Comparison of ENCODE assay signal across 9 cellular contexts in genomic region chr18:45962461-45962860, GRCh38. TPM values are rescaled to one million over a fixed set of nuclear protein-coding genes. Genes with fewer than 3 reads are reported as not detected.
DNase-seq lines count a peak whose midpoint lies in the region; ATAC-seq and TF ChIP-seq lines count a peak whose summit lies in the region.
"Had no signal": no experiment of that assay in that cellular context is flagged by ENCODE, and none has a peak within 500 bp of the region (broad histone marks: within the 10 kb centered on the region; RNA-seq: fewer than 3 reads in every experiment).

No MANE protein-coding gene starts in this region.

- peak overlapping the region; percentile 93 for H3K27ac Mint-ChIP-seq in CD8-positive, alpha-beta T cell
- peak overlapping the region; percentile 85 for H3K27ac Mint-ChIP-seq in activated naive CD8-positive, alpha-beta T cell treated with anti-CD3 and anti-CD28 coated beads for 36 hours
- H3K27ac Mint-ChIP-seq in memory B cell = no peak overlapping the region

- H3K9me3 ChIP-seq in CD8-positive, alpha-beta T cell (ENCODE audit: low read length) = no peaks in the 10 kb centered on the region
- peaks cover 3% of the 10 kb centered on the region; the same call in 1 of the 2 replicates for H3K9me3 ChIP-seq in MG63

- POLR2A ChIA-PET in CD8-positive, alpha-beta T cell (lab: Charles Lee) = interaction anchor here (0.5 to 1.7 kb wide), 3 partner anchors 65 to 304 kb away, joined by 3 to 4 read pairs (median 3); no protein-coding TSS in a partner anchor

- H3K4me3 Mint-ChIP-seq in CD8-positive, alpha-beta T cell = peak overlapping the region; percentile 64
- H3K4me3 Mint-ChIP-seq in activated naive CD8-positive, alpha-beta T cell treated with anti-CD3 and anti-CD28 coated beads for 36 hours = no peak overlapping the region
- no peak overlapping the region for H3K4me3 Mint-ChIP-seq in memory B cell

- DNase-seq in CD8-positive, alpha-beta T cell = peak in 4 of 7 experiments; percentile 24 to 60 (median 47)
- DNase-seq in MG63 = peak; percentile 11
- DNase-seq in activated naive CD8-positive, alpha-beta T cell treated with anti-CD3 and anti-CD28 coated beads for 36 hours = peak; percentile 17
- no peak for DNase-seq in memory B cell (ENCODE audit: low spot score in 2 of 2)
- no peak for DNase-seq in cortex of kidney (lab: John Stamatoyannopoulos, UW)
- DNase-seq in NCI-H345 treated with DMSO at 0.1 percent for 48 hours (lab: John Stamatoyannopoulos, UW; ENCODE audit: unreplicated experiment) = no peak
- DNase-seq: Karpas-422 had no signal

- no peaks in the 10 kb centered on the region for H3K27me3 Mint-ChIP-seq in CD8-positive, alpha-beta T cell (ENCODE audit: low read depth)
- H3K27me3 Mint-ChIP-seq in activated naive CD8-positive, alpha-beta T cell treated with anti-CD3 and anti-CD28 coated beads for 36 hours = no peaks in the 10 kb centered on the region
- H3K27me3 Mint-ChIP-seq in memory B cell = no peaks in the 10 kb centered on the region

- peaks cover 41% of the 10 kb centered on the region for H3K36me3 Mint-ChIP-seq in CD8-positive, alpha-beta T cell
- H3K36me3 Mint-ChIP-seq in activated naive CD8-positive, alpha-beta T cell treated with anti-CD3 and anti-CD28 coated beads for 36 hours = peaks cover 17% of the 10 kb centered on the region
- peaks cover 23% of the 10 kb centered on the region for H3K36me3 Mint-ChIP-seq in memory B cell

- ATAC-seq in CD8-positive, alpha-beta T cell = peak; percentile 37
- ATAC-seq in memory B cell (ENCODE audit: low read depth) (peak; percentile 9), HG03139 (IDR thresholded peaks at IDR 0.05; ENCODE audit: unreplicated experiment) (no peak), HG02759 (IDR thresholded peaks at IDR 0.05; ENCODE audit: unreplicated experiment) (no peak)

- CTCF ChIA-PET in CD8-positive, alpha-beta T cell (lab: Charles Lee) = interaction anchor here (0.7 to 2.5 kb wide), 4 partner anchors 10 to 111 kb away, joined by 3 to 11 read pairs (median 6); partner anchors contain the start of gene PSTPIP2

- no peaks in the 10 kb centered on the region for H3K36me3 ChIP-seq in CD8-positive, alpha-beta T cell (ENCODE audit: insufficient read depth, low read length)
- peaks cover 70% of the 10 kb centered on the region for H3K36me3 ChIP-seq in MG63

- H3K27me3 ChIP-seq in CD8-positive, alpha-beta T cell (ENCODE audit: insufficient read depth, low read length) = no peaks in the 10 kb centered on the region
- H3K27me3 ChIP-seq in MG63 = no peaks in the 10 kb centered on the region

- H3K4me1 ChIP-seq in CD8-positive, alpha-beta T cell (ENCODE audit: insufficient read depth, low read length) = peaks cover 48% of the 10 kb centered on the region

- no peak for TF ChIP-seq CTCF in CD8-positive, alpha-beta T cell (IDR thresholded peaks at IDR 0.05)

- no peak overlapping the region for H3K4me3 ChIP-seq in CD8-positive, alpha-beta T cell (ENCODE audit: low read depth, low read length)
- no peak overlapping the region for H3K4me3 ChIP-seq in MG63

- no peaks in the 10 kb centered on the region for H3K9me3 Mint-ChIP-seq in CD8-positive, alpha-beta T cell
- H3K9me3 Mint-ChIP-seq in activated naive CD8-positive, alpha-beta T cell treated with anti-CD3 and anti-CD28 coated beads for 36 hours = no peaks in the 10 kb centered on the region
- H3K9me3 Mint-ChIP-seq in memory B cell = no peaks in the 10 kb centered on the region

- peak overlapping the region; percentile 44 for H3K27ac ChIP-seq in CD8-positive, alpha-beta T cell (ENCODE audit: low read depth, low read length)

- peaks cover 73% of the 10 kb centered on the region for H3K4me1 Mint-ChIP-seq in CD8-positive, alpha-beta T cell (ENCODE audit: low read depth)
- peaks cover 53% of the 10 kb centered on the region for H3K4me1 Mint-ChIP-seq in activated naive CD8-positive, alpha-beta T cell treated with anti-CD3 and anti-CD28 coated beads for 36 hours
- H3K4me1 Mint-ChIP-seq in memory B cell = peaks cover 38% of the 10 kb centered on the region

- intact Hi-C loops in CD8-positive, alpha-beta T cell (cut with DNase I, micrococcal nuclease) = no loop called here

RNA-seq across cellular contexts. Expression of gene EPG5, which starts 4.7 kb away (rescaled TPM):
- 10 to 100 TPM; 29.1 to 35.5 TPM for total RNA-seq in CD8-positive, alpha-beta T cell
- total RNA-seq in MG63 (2014; rRNA removed; shearing (Covaris generic); ENCODE audit: low replicate concordance) = 9.4 and 14.2 TPM in 2 replicates
- total RNA-seq in activated naive CD8-positive, alpha-beta T cell treated with anti-CD3 and anti-CD28 coated beads for 36 hours = 10 to 100 TPM; 12.9 to 13.8 TPM

Comparison
In these comparisons a context has a peak if more than half of its experiments do, and no peak if none do; other contexts are left out.
1. ATAC-seq: peak in CD8-positive, alpha-beta T cell (single experiment) and memory B cell (single experiment); none in HG03139 (single experiment) and HG02759 (single experiment).
2. DNase-seq: peak in CD8-positive, alpha-beta T cell (4 of 7), MG63 (single experiment) and activated naive CD8-positive, alpha-beta T cell treated with anti-CD3 and anti-CD28 coated beads for 36 hours (single experiment); none in memory B cell (0 of 2), cortex of kidney (single experiment) and NCI-H345 treated with DMSO at 0.1 percent for 48 hours (single experiment).